23 cellular contexts compared by ENCODE assay signal in the genomic region with DNA sequence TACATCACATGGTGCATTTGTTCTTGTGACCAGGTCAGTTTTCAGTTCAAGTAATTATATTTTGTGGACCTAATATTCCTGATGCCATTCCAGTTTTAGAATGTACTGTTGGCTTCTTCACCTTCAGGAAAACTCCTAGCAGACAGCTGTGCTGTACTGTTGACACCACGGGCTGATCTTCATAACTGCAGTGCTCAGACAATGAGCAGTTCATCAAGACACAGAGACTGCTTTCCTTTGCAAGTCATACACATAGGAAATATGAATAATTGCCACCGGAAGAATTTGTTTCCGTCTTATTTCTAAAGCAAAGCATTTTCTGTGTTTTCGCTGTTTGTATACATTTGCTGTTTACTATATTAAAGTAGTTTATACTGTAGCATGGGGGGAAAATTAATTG.
DNase-seq lines count a peak whose midpoint lies in the region; ATAC-seq and TF ChIP-seq lines count a peak whose summit lies in the region.
"Had no signal": no experiment of that assay in that cellular context is flagged by ENCODE, and none has a peak within 500 bp of the region (broad histone marks: within the 10 kb centered on the region; RNA-seq: fewer than 3 reads in every experiment).

No MANE protein-coding gene starts in this region.

- H3K4me1 ChIP-seq in foreskin keratinocyte: no peaks in the 10 kb centered on the region
- no peaks in the 10 kb centered on the region for H3K4me1 ChIP-seq in tibial artery

- H4K20me1 ChIP-seq in neural cell (ENCODE audit: insufficient read depth): no peaks in the 10 kb centered on the region

- H3K27me3 Mint-ChIP-seq in osteocyte (ENCODE audit: unreplicated experiment): no peaks in the 10 kb centered on the region
- H3K27me3 Mint-ChIP-seq: B cell had no signal

- peak overlapping the region; percentile 61 for H3K9ac ChIP-seq in neural cell (ENCODE audit: low read length)

- H3K27ac Mint-ChIP-seq in osteocyte (ENCODE audit: unreplicated experiment): no peak overlapping the region
- H3K27ac Mint-ChIP-seq: B cell; CD8-positive, alpha-beta T cell had no signal

- H3K9me2 ChIP-seq in neural cell (ENCODE audit: insufficient read depth, low read length): no peaks in the 10 kb centered on the region

- intact Hi-C loops in tibial artery (cut with DNase I; ENCODE audit: low total_unique reads): no loop called here

- TF ChIP-seq CTCF in neural cell (IDR thresholded peaks at IDR 0.05; ENCODE audit: poor library complexity, severe bottlenecking): no peak
- TF ChIP-seq CTCF in foreskin keratinocyte (conservative IDR thresholded peaks at IDR 0.05): no peak
- no peak for TF ChIP-seq CTCF in osteocyte (IDR thresholded peaks at IDR 0.05)
- no peak for TF ChIP-seq CTCF in tibial artery (IDR thresholded peaks at IDR 0.05)

- H3K36me3 ChIP-seq in neural cell (ENCODE audit: insufficient read depth, low read length) (no peaks in the 10 kb centered on the region), tibial artery (no peaks in the 10 kb centered on the region)

- H3K27me3 ChIP-seq in neural cell (ENCODE audit: insufficient read depth, low read depth, low read length) (no peaks in the 10 kb centered on the region), foreskin keratinocyte (no peaks in the 10 kb centered on the region), tibial artery (no peaks in the 10 kb centered on the region)

- H3K4me3 Mint-ChIP-seq in osteocyte (ENCODE audit: unreplicated experiment): no peak overlapping the region
- H3K4me3 Mint-ChIP-seq: B cell; CD8-positive, alpha-beta T cell had no signal

- DNase-seq in NCI-H82 (lab: John Stamatoyannopoulos, UW): peak; percentile 37
- DNase-seq in NCI-H82 treated with DMSO at 0.1 percent for 48 hours (lab: John Stamatoyannopoulos, UW; ENCODE audit: unreplicated experiment): no peak
- peak; percentile 36 for DNase-seq in dermis blood vessel endothelial cell
- no peak for DNase-seq in stimulated activated CD4-positive, alpha-beta T cell treated with anti-CD3 and anti-CD28 coated beads, Interleukin-2, amount 100 ng/mL, for 24 hours
- DNase-seq in foreskin keratinocyte: no peak
- DNase-seq in osteocyte (ENCODE audit: extremely low spot score, unreplicated experiment): no peak
- no peak for DNase-seq in tibial artery
- DNase-seq: CD8-positive, alpha-beta T cell; DMS 273 treated with DMSO at 0.1 percent for 48 hours; DMS79; EL; GF-D8; HCEC 1CT; NCI-H1092; NCI-H1436 treated with DMSO at 0.1 percent for 48 hours; NCI-H1930; NCI-H2107; NCI-H748 treated with DMSO at 0.1 percent for 48 hours; SIG-M5 had no signal

- H2AFZ ChIP-seq in neural cell (ENCODE audit: low read depth, low read length): peak overlapping the region; percentile 5

- TF ChIP-seq RAD21 in neural cell (conservative IDR thresholded peaks at IDR 0.05): no peak

- peak overlapping the region; percentile 12 for H3K4me2 ChIP-seq in neural cell (ENCODE audit: low read length)

- H3K79me2 ChIP-seq in neural cell (replicated peaks; ENCODE audit: insufficient read depth, low read length): no peaks in the 10 kb centered on the region

- no peaks in the 10 kb centered on the region for H3K4me1 Mint-ChIP-seq in osteocyte (ENCODE audit: unreplicated experiment)
- H3K4me1 Mint-ChIP-seq: B cell had no signal

- H3K9me3 Mint-ChIP-seq in osteocyte (ENCODE audit: unreplicated experiment): peaks cover 37% of the 10 kb centered on the region

- H3K9me3 ChIP-seq in neural cell (ENCODE audit: low read length) (no peaks in the 10 kb centered on the region), tibial artery (no peaks in the 10 kb centered on the region)

- H3K27ac ChIP-seq in neural cell (ENCODE audit: low read length) (peak overlapping the region; percentile 95), foreskin keratinocyte (no peak overlapping the region), tibial artery (no peak overlapping the region)
- H3K27ac ChIP-seq: 22Rv1, C4-2B had no signal

- no peaks in the 10 kb centered on the region for H3K36me3 Mint-ChIP-seq in osteocyte (ENCODE audit: unreplicated experiment)
- H3K36me3 Mint-ChIP-seq: CD8-positive, alpha-beta T cell had no signal

- H3K4me3 ChIP-seq in neural cell (ENCODE audit: low read length) (peak overlapping the region; percentile 34), tibial artery (no peak overlapping the region)

- TF ChIP-seq EP300 in neural cell (conservative IDR thresholded peaks at IDR 0.05; ENCODE audit: poor library complexity, severe bottlenecking): no peak

- H3F3A ChIP-seq in neural cell (ENCODE audit: insufficient read depth, low read length, poor library complexity, severe bottlenecking): peaks cover 4% of the 10 kb centered on the region

- no peak for ATAC-seq in foreskin keratinocyte
- ATAC-seq: CD8-positive, alpha-beta T cell had no signal

TF ChIP-seq in neural cell, 6 proteins besides CTCF, POLR2A, EP300 and RAD21:
- no peak for TF ChIP-seq TAF1 (IDR thresholded peaks at IDR 0.05; ENCODE audit: low read depth)
- no peak for TF ChIP-seq MXI1 (conservative IDR thresholded peaks at IDR 0.05; ENCODE audit: poor library complexity, severe bottlenecking)
- TF ChIP-seq EZH2 (IDR thresholded peaks at IDR 0.05; ENCODE audit: borderline replicate concordance, insufficient read depth, low read length, poor library complexity, severe bottlenecking): no peak
- TF ChIP-seq POLR2AphosphoS5 (IDR thresholded peaks at IDR 0.05): no peak
- TF ChIP-seq, protein P1, sequence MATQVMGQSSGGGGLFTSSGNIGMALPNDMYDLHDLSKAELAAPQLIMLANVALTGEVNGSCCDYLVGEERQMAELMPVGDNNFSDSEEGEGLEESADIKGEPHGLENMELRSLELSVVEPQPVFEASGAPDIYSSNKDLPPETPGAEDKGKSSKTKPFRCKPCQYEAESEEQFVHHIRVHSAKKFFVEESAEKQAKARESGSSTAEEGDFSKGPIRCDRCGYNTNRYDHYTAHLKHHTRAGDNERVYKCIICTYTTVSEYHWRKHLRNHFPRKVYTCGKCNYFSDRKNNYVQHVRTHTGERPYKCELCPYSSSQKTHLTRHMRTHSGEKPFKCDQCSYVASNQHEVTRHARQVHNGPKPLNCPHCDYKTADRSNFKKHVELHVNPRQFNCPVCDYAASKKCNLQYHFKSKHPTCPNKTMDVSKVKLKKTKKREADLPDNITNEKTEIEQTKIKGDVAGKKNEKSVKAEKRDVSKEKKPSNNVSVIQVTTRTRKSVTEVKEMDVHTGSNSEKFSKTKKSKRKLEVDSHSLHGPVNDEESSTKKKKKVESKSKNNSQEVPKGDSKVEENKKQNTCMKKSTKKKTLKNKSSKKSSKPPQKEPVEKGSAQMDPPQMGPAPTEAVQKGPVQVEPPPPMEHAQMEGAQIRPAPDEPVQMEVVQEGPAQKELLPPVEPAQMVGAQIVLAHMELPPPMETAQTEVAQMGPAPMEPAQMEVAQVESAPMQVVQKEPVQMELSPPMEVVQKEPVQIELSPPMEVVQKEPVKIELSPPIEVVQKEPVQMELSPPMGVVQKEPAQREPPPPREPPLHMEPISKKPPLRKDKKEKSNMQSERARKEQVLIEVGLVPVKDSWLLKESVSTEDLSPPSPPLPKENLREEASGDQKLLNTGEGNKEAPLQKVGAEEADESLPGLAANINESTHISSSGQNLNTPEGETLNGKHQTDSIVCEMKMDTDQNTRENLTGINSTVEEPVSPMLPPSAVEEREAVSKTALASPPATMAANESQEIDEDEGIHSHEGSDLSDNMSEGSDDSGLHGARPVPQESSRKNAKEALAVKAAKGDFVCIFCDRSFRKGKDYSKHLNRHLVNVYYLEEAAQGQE (IDR thresholded peaks at IDR 0.05; ENCODE audit: borderline replicate concordance): no peak
- TF ChIP-seq SMC3 (conservative IDR thresholded peaks at IDR 0.05; ENCODE audit: poor library complexity): no peak

Comparison
In these comparisons a context has a peak if more than half of its experiments do, and no peak if none do; other contexts are left out.
1. DNase-seq: peak in NCI-H82 (single experiment) and dermis blood vessel endothelial cell (single experiment); none in NCI-H82 treated with DMSO at 0.1 percent for 48 hours (single experiment), stimulated activated CD4-positive, alpha-beta T cell treated with anti-CD3 and anti-CD28 coated beads, Interleukin-2, amount 100 ng/mL, for 24 hours (0 of 2), foreskin keratinocyte (0 of 2), osteocyte (single experiment) and tibial artery (0 of 2).